In the genomic region with DNA sequence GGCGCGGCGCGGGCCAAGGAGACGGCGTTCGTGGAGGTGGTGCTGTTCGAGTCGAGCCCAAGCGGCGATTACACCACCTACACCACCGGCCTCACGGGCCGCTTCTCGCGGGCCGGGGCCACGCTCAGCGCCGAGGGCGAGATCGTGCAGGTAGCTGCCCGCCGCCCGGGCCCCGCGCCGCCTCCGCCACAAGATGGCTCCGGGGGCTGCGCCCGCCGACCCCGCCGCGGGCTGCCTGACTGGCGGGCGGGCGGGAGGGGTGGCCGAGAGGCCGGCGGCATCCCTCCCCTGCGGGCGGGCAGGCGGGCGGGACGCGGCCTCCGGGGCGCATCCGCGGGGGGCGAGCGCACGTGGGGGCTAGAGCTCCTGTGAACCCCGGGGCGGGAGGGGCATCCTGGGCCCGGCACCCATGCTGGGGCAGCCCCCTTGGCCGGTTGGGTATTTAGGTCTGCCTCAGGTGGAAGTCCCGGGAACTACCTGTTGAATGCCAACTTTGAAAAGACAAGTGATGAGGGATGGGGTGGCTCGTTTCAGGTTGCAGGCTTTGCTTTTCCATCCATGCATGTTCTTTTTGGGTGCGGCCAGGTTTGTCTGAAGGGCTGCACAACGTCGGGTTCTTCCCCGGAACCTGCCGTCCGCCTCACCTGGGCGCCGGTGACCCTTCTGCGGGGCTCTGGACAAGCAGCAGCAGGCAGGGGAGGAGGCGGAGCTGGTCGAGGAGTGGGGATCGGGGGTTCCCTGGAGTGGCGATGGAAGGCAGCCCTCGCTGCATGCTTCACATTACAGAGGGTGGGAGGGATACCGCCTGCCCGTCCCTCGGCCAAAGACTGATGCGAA, we compare ENCODE assay signal across 8 cellular contexts. TPM values are rescaled to one million over a fixed set of nuclear protein-coding genes. Genes with fewer than 3 reads are reported as not detected.
DNase-seq lines count a peak whose midpoint lies in the region; ATAC-seq and TF ChIP-seq lines count a peak whose summit lies in the region.

No MANE protein-coding gene starts in this region.

- ATAC-seq in HG03095 (IDR thresholded peaks at IDR 0.05; ENCODE audit: unreplicated experiment), result no peak

- peaks cover 3% of the 10 kb centered on the region for H3K36me3 Mint-ChIP-seq in osteocyte (ENCODE audit: unreplicated experiment)

- peaks cover 20% of the 10 kb centered on the region for H3K4me1 Mint-ChIP-seq in osteocyte (ENCODE audit: unreplicated experiment)

- H3K27ac Mint-ChIP-seq in osteocyte (ENCODE audit: unreplicated experiment), result no peak overlapping the region

- H3K9me3 Mint-ChIP-seq in osteocyte (ENCODE audit: unreplicated experiment), result no peaks in the 10 kb centered on the region

- peak overlapping the region; percentile 55 to 66 for H3K4me3 ChIP-seq in foreskin fibroblast (ENCODE audit: low read depth in 1 of 2, low read length in 2 of 2)

- peak overlapping the region; percentile 78 for H3K4me3 Mint-ChIP-seq in osteocyte (ENCODE audit: unreplicated experiment)

- no peak for TF ChIP-seq CTCF in foreskin fibroblast (IDR thresholded peaks at IDR 0.05; ENCODE audit: low read depth, low read length)
- TF ChIP-seq CTCF in osteocyte (IDR thresholded peaks at IDR 0.05), result peak; percentile 19

- DNase-seq in NCI-H146 (lab: John Stamatoyannopoulos, UW) (peak; percentile 31), NCI-H146 treated with DMSO at 0.1 percent for 48 hours (lab: John Stamatoyannopoulos, UW; ENCODE audit: unreplicated experiment) (no peak), NCI-H69 (lab: John Stamatoyannopoulos, UW) (peak; percentile 83), foreskin fibroblast (peak; percentile 44 to 72), osteocyte (ENCODE audit: extremely low spot score, unreplicated experiment) (no peak), globus pallidus (ENCODE audit: low spot score) (no peak)
- peak; percentile 7 to 17 for DNase-seq in activated T-helper 1 cell treated with anti-CD3 and anti-CD28 coated beads, Interleukin-2, amount 50 U/mL, for 16 hours (ENCODE audit: low read depth in 1 of 2, low spot score in 1 of 2)

- H3K27me3 Mint-ChIP-seq in osteocyte (ENCODE audit: unreplicated experiment), result peaks cover 3% of the 10 kb centered on the region

RNA-seq across cellular contexts. Expression of gene ZNRF3, which starts 0.8 kb away (rescaled TPM):
- total RNA-seq in osteocyte, result 6.4 and 6.7 TPM in 2 replicates

Comparison
In these comparisons a context has a peak if more than half of its experiments do, and no peak if none do; other contexts are left out.
1. DNase-seq: peak in NCI-H146 (single experiment), NCI-H69 (single experiment), activated T-helper 1 cell treated with anti-CD3 and anti-CD28 coated beads, Interleukin-2, amount 50 U/mL, for 16 hours (2 of 2) and foreskin fibroblast (2 of 2); none in NCI-H146 treated with DMSO at 0.1 percent for 48 hours (single experiment), osteocyte (single experiment) and globus pallidus (single experiment).